ENCODE assay signal across 9 cellular contexts in the genomic region with DNA sequence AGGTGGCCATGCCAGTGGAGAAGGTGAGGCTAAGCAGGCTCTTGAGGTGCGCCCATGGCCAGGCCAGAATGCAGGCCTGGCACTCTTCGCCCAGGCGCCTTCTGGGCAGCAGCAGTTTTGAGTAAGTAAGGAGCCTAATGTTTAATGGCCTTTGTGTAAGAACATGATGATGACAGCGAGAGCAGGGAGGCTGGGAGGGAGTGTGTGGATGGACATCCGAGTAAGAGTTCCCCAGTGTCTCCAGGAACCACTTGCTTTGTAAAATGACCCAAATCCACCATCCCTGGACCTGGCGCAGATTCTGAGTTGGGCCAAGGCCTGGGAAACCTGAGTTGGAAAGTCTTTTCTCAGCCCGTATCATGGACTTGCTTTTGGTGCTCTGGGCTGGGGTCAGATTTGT. TPM values are rescaled to one million over a fixed set of nuclear protein-coding genes. Genes with fewer than 3 reads are reported as not detected.
A peak's percentile ranks its signal among the peaks of the same experiment; 100 is the strongest.
DNase-seq lines count a peak whose midpoint lies in the region; ATAC-seq, FAIRE-seq and TF ChIP-seq lines count a peak whose summit lies in the region.
"Had no signal": no experiment of that assay in that cellular context is flagged by ENCODE, and none has a peak within 500 bp of the region (broad histone marks: within the 10 kb centered on the region; RNA-seq: fewer than 3 reads in every experiment).

No MANE protein-coding gene starts in this region.

- H3K36me3 Mint-ChIP-seq in CD4-positive, alpha-beta memory T cell: peaks cover 6 to 63% of the 10 kb centered on the region in 2 donors

- peaks cover 100% of the 10 kb centered on the region for H3K4me1 ChIP-seq in CD4-positive, alpha-beta memory T cell (ENCODE audit: insufficient read depth, low read length)
- H3K4me1 ChIP-seq in OCI-LY1 (ENCODE audit: insufficient read depth, low read length, severe bottlenecking) (peaks cover 79% of the 10 kb centered on the region), H1 (replicated peaks in 1 of 4; ENCODE audit: control insufficient read depth in 3 of 4, insufficient read depth in 4 of 4, low read length in 3 of 4) (peaks cover 0 to 22% (median 4%) of the 10 kb centered on the region in 4 experiments; a peak in 5 of 7 replicates), gastrocnemius medialis (peaks cover 100% of the 10 kb centered on the region in 2 donors)

- TF ChIP-seq EP300 in H1 (IDR thresholded peaks at IDR 0.05; ENCODE audit: borderline replicate concordance in 1 of 2, low read depth in 2 of 2, low read length in 2 of 2): no peak

- no peak overlapping the region for H2BK120ac ChIP-seq in H1 (replicated peaks; ENCODE audit: low read depth, low read length)

- H3K9ac ChIP-seq in OCI-LY1 (ENCODE audit: low read length) (no peak overlapping the region), H1 (replicated peaks in 1 of 4; ENCODE audit: extremely low read depth in 1 of 4, low read depth in 3 of 4, low read length in 3 of 4) (no peak overlapping the region)

- no peak overlapping the region for H4K91ac ChIP-seq in H1 (replicated peaks; ENCODE audit: insufficient read length, low read length)

- H4K5ac ChIP-seq in H1 (ENCODE audit: insufficient read length, low read depth, low read length): no peak overlapping the region

- H2AFZ ChIP-seq in OCI-LY1 (ENCODE audit: low read length) (no peak overlapping the region), H1 (ENCODE audit: low read length) (no peak overlapping the region)

- no peak overlapping the region for H2BK5ac ChIP-seq in H1 (ENCODE audit: low read depth, low read length)

- FAIRE-seq in H1 (lab: Jason Lieb, UNC): no peak

- H3K4me2 ChIP-seq in OCI-LY1 (ENCODE audit: low read length) (no peak overlapping the region), H1 (ENCODE audit: insufficient read depth in 1 of 2, low read depth in 2 of 2, low read length in 2 of 2) (no peak overlapping the region)

- peaks cover 70 to 100% (median 91%) of the 10 kb centered on the region in 4 donors for H3K4me1 Mint-ChIP-seq in CD4-positive, alpha-beta memory T cell

- no peak overlapping the region for H3K23ac ChIP-seq in H1 (ENCODE audit: insufficient read length)

- no peak overlapping the region for H3K4ac ChIP-seq in H1 (replicated peaks; ENCODE audit: insufficient read length, low read depth, low read length)

- H3K27me3 ChIP-seq in CD4-positive, alpha-beta memory T cell (ENCODE audit: insufficient read depth, low read length): no peaks in the 10 kb centered on the region
- H3K27me3 ChIP-seq in OCI-LY1 (ENCODE audit: insufficient read depth, low read length) (no peaks in the 10 kb centered on the region), H1 (replicated peaks in 1 of 4; ENCODE audit: control insufficient read depth in 3 of 4, extremely low read depth in 1 of 4, insufficient read depth in 3 of 4, low read length in 3 of 4) (no peaks in the 10 kb centered on the region), gastrocnemius medialis (no peaks in the 10 kb centered on the region)

- DNase-seq in CD4-positive, alpha-beta memory T cell: peak in 1 of 5 donors; percentile 22
- DNase-seq in H1 (ENCODE audit: low read depth in 1 of 2, low spot score in 2 of 2) (no peak), gastrocnemius medialis (peak; percentile 63 to 85)
- DNase-seq: kidney glomerular epithelial cell had no signal

- H3K79me2 ChIP-seq in OCI-LY1 (ENCODE audit: insufficient read depth, low read length) (peaks cover 83% of the 10 kb centered on the region), H1 (ENCODE audit: control insufficient read depth in 1 of 2, insufficient read depth in 2 of 2, low read length in 2 of 2) (peaks cover 0 to 29% of the 10 kb centered on the region in 2 experiments; a peak in 2 of 4 replicates)

- WGBS in H1 (ENCODE audit: extremely low coverage in 1 of 2, insufficient coverage in 1 of 2, insufficient read length in 1 of 2, insufficient replicate concordance in 2 of 2, low coverage in 1 of 2, low lambda C conversion rate in 2 of 2, missing lambda C conversion rate in 1 of 2), 2 experiments: 88% methylated on average over 7 of the region's 7 CpGs; no CpG with 5 or more reads in 1 of the 2 experiments

- no peak overlapping the region for H3K14ac ChIP-seq in H1 (ENCODE audit: insufficient read length)

- H3K27ac ChIP-seq in CD4-positive, alpha-beta memory T cell (ENCODE audit: low read depth, low read length): peak overlapping the region; percentile 74
- H3K27ac ChIP-seq in OCI-LY1 (ENCODE audit: low read depth, low read length, poor library complexity, severe bottlenecking) (peak overlapping the region; percentile 84), H1 (ENCODE audit: low read depth, low read length) (no peak overlapping the region), gastrocnemius medialis (peak overlapping the region; percentile 95 to 100 (median 97))
- H3K27ac ChIP-seq: HL-60 had no signal

- H3K9me3 ChIP-seq in CD4-positive, alpha-beta memory T cell (ENCODE audit: control insufficient read depth in 1 of 2, low read length in 2 of 2): no peaks in the 10 kb centered on the region
- H3K9me3 ChIP-seq in OCI-LY1 (ENCODE audit: low read length): no peaks in the 10 kb centered on the region
- no peaks in the 10 kb centered on the region for H3K9me3 ChIP-seq in H1 (ENCODE audit: insufficient read depth in 2 of 2, low read depth in 1 of 2, low read length in 1 of 2)
- H3K9me3 ChIP-seq in gastrocnemius medialis: no peaks in the 10 kb centered on the region

- H3K23me2 ChIP-seq in H1 (ENCODE audit: low read depth, low read length): no peaks in the 10 kb centered on the region

- no peak overlapping the region for H3K4me3 ChIP-seq in CD4-positive, alpha-beta memory T cell (ENCODE audit: low read length in 2 of 2)
- H3K4me3 ChIP-seq in OCI-LY1 (ENCODE audit: low read depth, low read length, poor library complexity, severe bottlenecking) (no peak overlapping the region), H1 (ENCODE audit: extremely low read depth in 1 of 4, insufficient read depth in 2 of 4, low read depth in 3 of 4, low read length in 4 of 4) (no peak overlapping the region), gastrocnemius medialis (peak overlapping the region in 1 of 4 donors; percentile 11)

- H3K18ac ChIP-seq in H1 (ENCODE audit: extremely low read depth, low read length): no peak overlapping the region

- no peak overlapping the region for H3K56ac ChIP-seq in H1 (replicated peaks; ENCODE audit: insufficient read length, low read depth, low read length)

- H4K8ac ChIP-seq in H1 (ENCODE audit: extremely low read depth, insufficient read depth, low read length): peak overlapping the region; percentile 58; the same call in 1 of the 2 replicates

- POLR2A ChIA-PET in CD4-positive, alpha-beta memory T cell (lab: Charles Lee; ENCODE audit: partially characterized antibody): interaction anchor here (1.3 to 23.9 kb wide), 4 partner anchors 12 to 84 kb away, joined by 5 to 562 read pairs (median 269); partner anchors contain the start of gene KLF13
- POLR2A ChIA-PET in H1 (lab: Charles Lee; ENCODE audit: partially characterized antibody): no interaction called here

- peaks cover 0 to 7% (median 0%) of the 10 kb centered on the region in 8 donors for H3K9me3 Mint-ChIP-seq in CD4-positive, alpha-beta memory T cell

- ATAC-seq in gastrocnemius medialis (peak; percentile 5 to 12), HG02588 (IDR thresholded peaks at IDR 0.05; ENCODE audit: unreplicated experiment) (no peak), HG03095 (IDR thresholded peaks at IDR 0.05; ENCODE audit: unreplicated experiment) (no peak), HG03342 (IDR thresholded peaks at IDR 0.05; ENCODE audit: unreplicated experiment) (no peak)

- intact Hi-C loops in CD4-positive, alpha-beta memory T cell (cut with micrococcal nuclease): no loop called here
- intact Hi-C loops in gastrocnemius medialis (cut with DNase I; ENCODE audit: low total_unique reads): no loop called here

- TF ChIP-seq RAD21 in H1 (IDR thresholded peaks at IDR 0.05 in 1 of 2, conservative IDR thresholded peaks at IDR 0.05 in 1 of 2; ENCODE audit: low read depth in 2 of 2, low read length in 2 of 2): no peak

- no peak overlapping the region for H2BK12ac ChIP-seq in H1 (ENCODE audit: low read depth, low read length)

- H3K9me2 ChIP-seq in OCI-LY1 (ENCODE audit: low read depth, low read length): no peaks in the 10 kb centered on the region

- H3K36me3 ChIP-seq in CD4-positive, alpha-beta memory T cell (ENCODE audit: insufficient read depth, low read length): peaks cover 33% of the 10 kb centered on the region
- peaks cover 30% of the 10 kb centered on the region; the same call in 1 of the 2 replicates for H3K36me3 ChIP-seq in OCI-LY1 (ENCODE audit: insufficient read depth, low read length)
- H3K36me3 ChIP-seq in H1 (ENCODE audit: control insufficient read depth in 2 of 4, insufficient read depth in 4 of 4, low read length in 3 of 4): no peaks in the 10 kb centered on the region
- H3K36me3 ChIP-seq in gastrocnemius medialis: no peaks in the 10 kb centered on the region

- TF ChIP-seq CTCF in OCI-LY1 (IDR thresholded peaks at IDR 0.05; ENCODE audit: low read length) (no peak), H1 (IDR thresholded peaks at IDR 0.05; ENCODE audit: control extremely low read depth in 1 of 3, insufficient read depth in 1 of 3, low read depth in 1 of 3, low read length in 3 of 3) (no peak), gastrocnemius medialis (IDR thresholded peaks at IDR 0.05 in 4 of 5, conservative IDR thresholded peaks at IDR 0.05 in 1 of 5) (no peak)

- H4K20me1 ChIP-seq in OCI-LY1 (ENCODE audit: insufficient read depth, low read length) (no peaks in the 10 kb centered on the region), H1 (replicated peaks in 1 of 2; ENCODE audit: control insufficient read depth in 1 of 2, insufficient read depth in 2 of 2, low read length in 2 of 2) (peaks cover 14 to 30% of the 10 kb centered on the region in 2 experiments)

- no peaks in the 10 kb centered on the region for H3K27me3 Mint-ChIP-seq in CD4-positive, alpha-beta memory T cell

- H3F3A ChIP-seq in OCI-LY1 (ENCODE audit: insufficient read depth, low read length): no peaks in the 10 kb centered on the region

- H3K79me1 ChIP-seq in H1 (ENCODE audit: low read depth, low read length): peaks cover 27% of the 10 kb centered on the region

- H3K4me3 Mint-ChIP-seq in CD4-positive, alpha-beta memory T cell: peak overlapping the region in 7 of 8 donors; percentile 75 to 92 (median 84)

- CTCF ChIA-PET in CD4-positive, alpha-beta memory T cell (lab: Charles Lee; ENCODE audit: partially characterized antibody): interaction anchor here (1.1 to 5.1 kb wide), 4 partner anchors 11 to 136 kb away, joined by 3 to 22 read pairs (median 8); no protein-coding TSS in a partner anchor
- CTCF ChIA-PET in H1 (lab: Charles Lee; ENCODE audit: partially characterized antibody): interaction anchor here (0.7 to 1.8 kb wide), 4 partner anchors 11 to 165 kb away, joined by 3 to 4 read pairs (median 3); no protein-coding TSS in a partner anchor

- TF ChIP-seq POLR2A in H1 (IDR thresholded peaks at IDR 0.05; ENCODE audit: control extremely low read depth in 1 of 2, low read depth in 2 of 2, low read length in 2 of 2) (no peak), gastrocnemius medialis (IDR thresholded peaks at IDR 0.05) (peak in 1 of 2 donors; percentile 5)

- H2AK5ac ChIP-seq in H1 (ENCODE audit: low read depth, low read length): no peak overlapping the region

- no peak overlapping the region for H2BK15ac ChIP-seq in H1 (ENCODE audit: low read length)

- H3K27ac Mint-ChIP-seq in CD4-positive, alpha-beta memory T cell: peak overlapping the region; percentile 93 to 99 (median 95)

- no peak overlapping the region for H2BK20ac ChIP-seq in H1 (ENCODE audit: low read length)

- in situ Hi-C loops in gastrocnemius medialis (cut with MboI; ENCODE audit: low sequenced_read_pairs in 4 of 4): loop anchor here in 2 of 4 donors (25.0 kb wide), 2 partner anchors 363 to 388 kb away; partner anchors contain the start of gene MTMR10 (in 1 of the 2)

RNA-seq across cellular contexts. Expression of gene KLF13, which starts 24.1 kb away (rescaled TPM):
- total RNA-seq in CD4-positive, alpha-beta memory T cell: 100 to 1,000 TPM; 197 to 202 TPM
- polyA plus RNA-seq in CD4-positive, alpha-beta memory T cell: 10 to 100 TPM; 22.0 to 82.2 TPM
- 32.4 and 33.4 TPM in 2 replicates for total RNA-seq in H1 (2021; fragmentation: NEBNext Ultra II Directional; extraction: Animal tissue kit (Norgen Biotek cat#: 25700))
- 15.7 and 18.3 TPM in 2 replicates for polyA plus RNA-seq in H1 (2011; rRNA removed)
- polyA plus RNA-seq in H1 (2011; cell fraction: cytosol; rRNA removed): 16.2 TPM
- polyA plus RNA-seq in H1 (2011; cell fraction: nucleus; rRNA removed): 17.3 TPM
- polyA plus RNA-seq in H1 (2012, experiment 1 of 2): 21.5 to 39.3 TPM (median 24.4 TPM) in 4 replicates
- polyA plus RNA-seq in H1 (2012, experiment 2 of 2): 13.0 TPM
- 34.5 TPM for polyA plus RNA-seq in H1 (2013, experiment 1 of 2)
- polyA plus RNA-seq in H1 (2013, experiment 2 of 2): 37.8 TPM
- polyA minus RNA-seq in H1 (2011; rRNA and poly(A)+ RNA removed): 15.4 and 21.4 TPM in 2 replicates
- polyA minus RNA-seq in H1 (2011; cell fraction: cytosol; rRNA and poly(A)+ RNA removed): 21.7 TPM
- 10.9 TPM for polyA minus RNA-seq in H1 (2011; cell fraction: nucleus; rRNA and poly(A)+ RNA removed)
- total RNA-seq in gastrocnemius medialis: 10 to 100 TPM; 18.3 to 50.2 (median 32.9) TPM

Comparison
In these comparisons a context has a peak if more than half of its experiments do, and no peak if none do; other contexts are left out.
1. DNase-seq: peak in gastrocnemius medialis (2 of 2); none in H1 (0 of 2).
2. ATAC-seq: peak in gastrocnemius medialis (2 of 2); none in HG02588 (single experiment), HG03095 (single experiment) and HG03342 (single experiment).